Comparison of ENCODE assay signal across 14 cellular contexts in the genomic region with DNA sequence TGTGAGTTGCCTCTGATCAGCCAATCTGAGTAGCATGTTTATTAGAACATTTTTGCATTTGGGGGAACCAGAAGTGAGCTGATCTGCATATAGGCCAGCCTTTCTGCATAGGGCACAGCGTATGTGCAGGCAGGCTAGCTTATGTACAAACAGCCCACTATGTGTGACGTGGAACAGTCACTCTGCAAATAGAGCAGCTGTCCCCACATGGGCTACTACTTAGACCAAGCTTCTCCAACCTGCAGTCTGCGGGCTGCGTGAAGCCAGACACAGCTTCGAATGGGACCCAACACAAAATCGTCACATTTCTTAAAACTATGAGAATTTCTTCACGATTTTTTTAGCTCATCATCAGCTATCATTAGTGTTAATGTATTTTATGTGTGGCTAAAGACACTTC.
DNase-seq lines count a peak whose midpoint lies in the region; ATAC-seq, FAIRE-seq and TF ChIP-seq lines count a peak whose summit lies in the region.
"Had no signal": no experiment of that assay in that cellular context is flagged by ENCODE, and none has a peak within 500 bp of the region (broad histone marks: within the 10 kb centered on the region; RNA-seq: fewer than 3 reads in every experiment).

No MANE protein-coding gene starts in this region.

- TF ChIP-seq EP300 in HepG2 (IDR thresholded peaks at IDR 0.05; ENCODE audit: low read depth in 2 of 2, low read length in 2 of 2) (no peak), HepG2 (CRISPR knock-in tag; IDR thresholded peaks at IDR 0.05; ENCODE audit: borderline replicate concordance) (no peak)

- ATAC-seq in GM23338 = no peak
- ATAC-seq in HepG2 = no peak
- ATAC-seq: GM12878 had no signal

- H3K4me1 ChIP-seq in GM23338 (ENCODE audit: insufficient read depth) = peaks cover 16% of the 10 kb centered on the region
- no peaks in the 10 kb centered on the region for H3K4me1 ChIP-seq in HepG2 (ENCODE audit: insufficient read depth, low read length)
- H3K4me1 ChIP-seq: HAP-1 had no signal

- DNase-seq in GM23338 (ENCODE audit: low spot score) (no peak), HepG2 (ENCODE audit: low spot score) (no peak), posterior vena cava (ENCODE audit: low spot score) (peak; percentile 22), ureter (ENCODE audit: low spot score) (peak; percentile 9), kidney glomerular epithelial cell (lab: John Stamatoyannopoulos, UW) (no peak), SHP77 (lab: John Stamatoyannopoulos, UW) (no peak), RPMI8226 (no peak)
- DNase-seq: CD4-positive, alpha-beta T cell; DMS79; GOT3 had no signal

- H2AFZ ChIP-seq in GM23338 (no peak overlapping the region), HepG2 (ENCODE audit: low read length) (no peak overlapping the region)

- H3K27ac Mint-ChIP-seq in GM23338 = no peak overlapping the region
- H3K27ac Mint-ChIP-seq: B cell; CD4-positive, alpha-beta T cell had no signal

- H3K27me3 ChIP-seq in GM23338 (ENCODE audit: insufficient read depth) (no peaks in the 10 kb centered on the region), HepG2 (ENCODE audit: control insufficient read depth in 1 of 2, insufficient read depth in 2 of 2, low read length in 2 of 2) (peaks cover 8 to 36% of the 10 kb centered on the region in 2 experiments; a peak in 3 of 5 replicates)

- no peaks in the 10 kb centered on the region; the same call in 1 of the 3 replicates for H3K9me3 Mint-ChIP-seq in GM23338
- H3K9me3 Mint-ChIP-seq: CD4-positive, alpha-beta T cell had no signal

- H3K9ac ChIP-seq in HepG2 (ENCODE audit: insufficient read depth, low read depth, low read length) = no peak overlapping the region

- no TSS peak for BruUV-seq in HepG2 (replicated peaks; lab: Mats Ljungman, UMichigan)

- no peaks in the 10 kb centered on the region for H3K9me3 ChIP-seq in HepG2 (ENCODE audit: low read length)
- H3K9me3 ChIP-seq: HAP-1 had no signal

- H3K36me3 Mint-ChIP-seq in GM23338 (ENCODE audit: low read depth) = no peaks in the 10 kb centered on the region

- intact Hi-C loops in HepG2 (cut with micrococcal nuclease; ENCODE audit: unreplicated experiment) = no loop called here
- intact Hi-C loops in posterior vena cava (cut with DNase I) = no loop called here

- in situ Hi-C loops in HepG2 (cut with HindIII; ENCODE audit: extremely low pct_ligation_motif_present, low pct_unique_long_range_greater_than_20kb) = no loop called here

- H3K4me3 Mint-ChIP-seq in GM23338 = no peak overlapping the region
- H3K4me3 Mint-ChIP-seq: B cell; CD4-positive, alpha-beta T cell had no signal

- no peak overlapping the region for H3K4me3 ChIP-seq in GM23338
- no peak overlapping the region for H3K4me3 ChIP-seq in HepG2 (replicated peaks in 1 of 3; ENCODE audit: insufficient read depth in 1 of 3, low read depth in 2 of 3, low read length in 3 of 3)
- H3K4me3 ChIP-seq: GM12878, HAP-1 had no signal

- H4K20me1 ChIP-seq in GM23338 (replicated peaks; ENCODE audit: insufficient read depth) (no peaks in the 10 kb centered on the region), HepG2 (ENCODE audit: insufficient read depth, low read length) (no peaks in the 10 kb centered on the region)

- 26% methylated on average over 7 of the region's 7 CpGs for WGBS in HepG2 (ENCODE audit: low lambda C conversion rate)

- 0 out of 2 replicates have a peak overlapping the region, but pooled peaks have one; percentile 65 for H3K4me2 ChIP-seq in GM23338
- H3K4me2 ChIP-seq in HepG2 (ENCODE audit: low read depth, low read length) = no peak overlapping the region

- H3K9me2 ChIP-seq in GM23338 (ENCODE audit: insufficient read depth) = peaks cover 6% of the 10 kb centered on the region; the same call in 1 of the 2 replicates

- H3K27ac ChIP-seq in GM23338 (ENCODE audit: low read depth) (no peak overlapping the region), HepG2 (ENCODE audit: extremely low read length, insufficient read depth, low read length) (no peak overlapping the region)

- no peak for FAIRE-seq in HepG2 (lab: Jason Lieb, UNC)
- FAIRE-seq: GM12878, GM18507 had no signal

- peaks cover 26% of the 10 kb centered on the region for H3K27me3 Mint-ChIP-seq in GM23338 (ENCODE audit: insufficient read depth, low read depth, poor library complexity)

- H3K79me2 ChIP-seq in GM23338 (replicated peaks; ENCODE audit: insufficient read depth) (no peaks in the 10 kb centered on the region), HepG2 (ENCODE audit: insufficient read depth, low read length) (no peaks in the 10 kb centered on the region)

- TF ChIP-seq RAD21 in HepG2 (CRISPR knock-in tag; IDR thresholded peaks at IDR 0.05) = no peak

- H3K36me3 ChIP-seq in GM23338 (ENCODE audit: insufficient read depth) = no peaks in the 10 kb centered on the region
- no peaks in the 10 kb centered on the region for H3K36me3 ChIP-seq in HepG2 (replicated peaks in 1 of 2; ENCODE audit: control insufficient read depth in 1 of 2, insufficient read depth in 2 of 2, low read length in 2 of 2)
- H3K36me3 ChIP-seq: HAP-1 had no signal

- no peaks in the 10 kb centered on the region for H3F3A ChIP-seq in GM23338 (replicated peaks; ENCODE audit: low read depth)

- POLR2A ChIA-PET in HepG2 (lab: Yijun Ruan, JAX) = no interaction called here

- TF ChIP-seq CTCF in GM23338 (conservative IDR thresholded peaks at IDR 0.05; ENCODE audit: low read depth in 2 of 2) (no peak), HepG2 (CRISPR knock-in tag; IDR thresholded peaks at IDR 0.05) (no peak)

- peaks cover 27% of the 10 kb centered on the region for H3K4me1 Mint-ChIP-seq in GM23338

- TF ChIP-seq POLR2A in HepG2 (IDR thresholded peaks at IDR 0.05; ENCODE audit: insufficient read depth in 1 of 2, low read depth in 2 of 2, low read length in 2 of 2) = no peak

- CTCF ChIA-PET in HepG2 (lab: Yijun Ruan, JAX; ENCODE audit: low intra/inter-chr PET ratio, low total read pairs) = no interaction called here

TF ChIP-seq in GM23338, 12 proteins besides CTCF, POLR2A, EP300 and RAD21 (continues in another document):
- TF ChIP-seq NANOG (IDR thresholded peaks at IDR 0.05; ENCODE audit: borderline replicate concordance) (no peak), EZH2phosphoT487 (IDR thresholded peaks at IDR 0.05; ENCODE audit: unreplicated experiment) (no peak), JUNB (IDR thresholded peaks at IDR 0.05; ENCODE audit: unreplicated experiment) (no peak), CREB1 (CRISPR knock-in tag; IDR thresholded peaks at IDR 0.05; ENCODE audit: low read depth) (no peak), ZNF331 (CRISPR knock-in tag; IDR thresholded peaks at IDR 0.05; ENCODE audit: low read depth) (no peak)

TF ChIP-seq in HepG2, 621 proteins besides CTCF, POLR2A, EP300 and RAD21:
- TF ChIP-seq HDAC2 (CRISPR knock-in tag; IDR thresholded peaks at IDR 0.05) = no peak
- TF ChIP-seq PAF1 (CRISPR knock-in tag; IDR thresholded peaks at IDR 0.05) = no peak
- no peak for TF ChIP-seq HNRNPL (IDR thresholded peaks at IDR 0.05; ENCODE audit: low read depth, low read length)
- TF ChIP-seq CREB1 (IDR thresholded peaks at IDR 0.05) = peak; percentile 26; the same call in 1 of the 2 replicates
- TF ChIP-seq CREB1 (CRISPR knock-in tag; IDR thresholded peaks at IDR 0.05) = no peak

Comparison
In these comparisons a context has a peak if more than half of its experiments do, and no peak if none do; other contexts are left out.
1. DNase-seq: peak in posterior vena cava (single experiment) and ureter (single experiment); none in GM23338 (single experiment), HepG2 (single experiment), kidney glomerular epithelial cell (single experiment), SHP77 (0 of 2) and RPMI8226 (single experiment).